In the genomic region with DNA sequence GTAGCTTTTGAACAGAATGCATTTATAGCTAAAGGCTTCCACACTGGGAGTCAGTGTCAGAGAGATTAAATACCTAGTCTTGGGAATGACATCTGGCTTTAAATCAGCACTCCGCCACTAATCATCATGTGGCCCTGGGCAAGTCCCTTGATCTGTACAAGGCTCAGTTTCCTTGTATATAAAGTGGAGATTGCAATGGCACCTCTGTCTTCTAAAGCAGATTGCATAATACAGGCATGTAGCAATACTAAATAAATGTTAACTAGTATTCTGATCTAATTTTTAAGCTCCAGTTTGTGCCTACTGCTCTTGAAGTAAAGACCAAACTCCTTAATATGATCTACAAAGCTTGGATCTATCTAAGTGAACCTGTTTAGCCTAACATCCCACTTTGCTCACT, we compare ENCODE assay signal across 21 cellular contexts.
DNase-seq lines count a peak whose midpoint lies in the region; ATAC-seq, FAIRE-seq and TF ChIP-seq lines count a peak whose summit lies in the region.
"Had no signal": no experiment of that assay in that cellular context is flagged by ENCODE, and none has a peak within 500 bp of the region (broad histone marks: within the 10 kb centered on the region; RNA-seq: fewer than 3 reads in every experiment).

No MANE protein-coding gene starts in this region.

- no peak overlapping the region for H2AFZ ChIP-seq in HepG2 (ENCODE audit: low read length)

- no TSS peak for BruUV-seq in Calu3 (replicated peaks; lab: Mats Ljungman, UMichigan)
- no TSS peak for BruUV-seq in HepG2 (replicated peaks; lab: Mats Ljungman, UMichigan)

- H3K27me3 ChIP-seq in HepG2 (ENCODE audit: control insufficient read depth in 1 of 2, insufficient read depth in 2 of 2, low read length in 2 of 2): no peaks in the 10 kb centered on the region
- no peaks in the 10 kb centered on the region for H3K27me3 ChIP-seq in effector memory CD4-positive, alpha-beta T cell (replicated peaks; ENCODE audit: control insufficient read depth, insufficient read depth, low read length, poor library complexity, severe bottlenecking)
- H3K27me3 ChIP-seq: body of pancreas, colonic mucosa, MG63, SJSA1, suprapubic skin had no signal

- CTCF ChIA-PET in Calu3 (lab: Charles Lee) (no interaction called here), HepG2 (lab: Yijun Ruan, JAX; ENCODE audit: low intra/inter-chr PET ratio, low total read pairs) (no interaction called here)

- TF ChIP-seq CTCF in Calu3 (IDR thresholded peaks at IDR 0.05; ENCODE audit: unreplicated experiment) (no peak), HepG2 (CRISPR knock-in tag; IDR thresholded peaks at IDR 0.05) (no peak)

- no peaks in the 10 kb centered on the region for H4K20me1 ChIP-seq in HepG2 (ENCODE audit: insufficient read depth, low read length)

- H3K4me1 Mint-ChIP-seq in Calu3 (ENCODE audit: low read depth, unreplicated experiment): peaks cover 51% of the 10 kb centered on the region
- H3K4me1 Mint-ChIP-seq: CD4-positive, CD25-positive, alpha-beta regulatory T cell had no signal

- no peak overlapping the region for H3K4me3 ChIP-seq in HepG2 (replicated peaks in 1 of 3; ENCODE audit: insufficient read depth in 1 of 3, low read depth in 2 of 3, low read length in 3 of 3)
- H3K4me3 ChIP-seq in effector memory CD4-positive, alpha-beta T cell (ENCODE audit: insufficient read depth, low read depth, low read length, poor library complexity, severe bottlenecking): no peak overlapping the region
- H3K4me3 ChIP-seq: body of pancreas, colonic mucosa, HAP-1, MG63, SJSA1, suprapubic skin had no signal

- POLR2A ChIA-PET in HepG2 (lab: Yijun Ruan, JAX): interaction anchor here (0.9 to 1.4 kb wide), 4 partner anchors 9 to 239 kb away, joined by 3 to 5 read pairs (median 4); no protein-coding TSS in a partner anchor

- no peak for TF ChIP-seq EP300 in HepG2 (IDR thresholded peaks at IDR 0.05; ENCODE audit: low read depth in 2 of 2, low read length in 2 of 2)
- no peak for TF ChIP-seq EP300 in HepG2 (CRISPR knock-in tag; IDR thresholded peaks at IDR 0.05; ENCODE audit: borderline replicate concordance)

- in situ Hi-C loops in HepG2 (cut with HindIII; ENCODE audit: extremely low pct_ligation_motif_present, low pct_unique_long_range_greater_than_20kb): no loop called here

- H3K27ac Mint-ChIP-seq in Calu3 (ENCODE audit: unreplicated experiment): peak overlapping the region; percentile 94
- H3K27ac Mint-ChIP-seq: activated naive CD4-positive, alpha-beta T cell treated with anti-CD3 and anti-CD28 coated beads, Interleukin-2, amount 50 U/mL, for 72 hours; CD4-positive, CD25-positive, alpha-beta regulatory T cell had no signal

- DNase-seq in Calu3 (no peak), NCI-H82 (lab: John Stamatoyannopoulos, UW) (peak; percentile 57), dedifferentiated amniotic fluid mesenchymal stem cell (ENCODE audit: extremely low spot score) (peak; percentile 16), HepG2 (ENCODE audit: low spot score) (peak; percentile 13), NCI-H526 treated with DMSO at 0.1 percent for 48 hours (lab: John Stamatoyannopoulos, UW) (no peak), posterior vena cava (ENCODE audit: low spot score) (no peak), NCI-H146 treated with DMSO at 0.1 percent for 48 hours (lab: John Stamatoyannopoulos, UW; ENCODE audit: unreplicated experiment) (no peak)
- DNase-seq in effector memory CD4-positive, alpha-beta T cell: no peak
- DNase-seq: activated CD4-positive, CD25-positive, alpha-beta regulatory T cell treated with anti-CD3 and anti-CD28 coated beads, Interleukin-2, amount 50 U/mL, for 72 hours; body of pancreas; colonic mucosa; MG63; NCI-H2029 treated with DMSO at 0.1 percent for 48 hours; retina; stimulated activated CD4-positive, alpha-beta T cell treated with anti-CD3 and anti-CD28 coated beads, Interleukin-15, amount 100 ng/mL, for 24 hours; T-helper 9 cell had no signal

- no peak for TF ChIP-seq RAD21 in HepG2 (CRISPR knock-in tag; IDR thresholded peaks at IDR 0.05)

- FAIRE-seq in HepG2 (lab: Jason Lieb, UNC): peak; percentile 30

- no peaks in the 10 kb centered on the region for H3K79me2 ChIP-seq in HepG2 (ENCODE audit: insufficient read depth, low read length)

- no peak for ATAC-seq in HepG2
- ATAC-seq: body of pancreas had no signal

- no peaks in the 10 kb centered on the region for H3K9me3 Mint-ChIP-seq in Calu3 (ENCODE audit: low read depth, unreplicated experiment)

- H3K4me3 Mint-ChIP-seq in Calu3 (ENCODE audit: low read depth, unreplicated experiment): peak overlapping the region; percentile 24
- H3K4me3 Mint-ChIP-seq: CD4-positive, CD25-positive, alpha-beta regulatory T cell had no signal

- no peaks in the 10 kb centered on the region for H3K36me3 ChIP-seq in HepG2 (replicated peaks in 1 of 2; ENCODE audit: control insufficient read depth in 1 of 2, insufficient read depth in 2 of 2, low read length in 2 of 2)
- no peaks in the 10 kb centered on the region for H3K36me3 ChIP-seq in effector memory CD4-positive, alpha-beta T cell (ENCODE audit: control insufficient read depth, insufficient read depth, low read length)
- H3K36me3 ChIP-seq: colonic mucosa, HAP-1, MG63, SJSA1, suprapubic skin had no signal

- 75% methylated on average over 1 of the region's 1 CpG for WGBS in HepG2 (ENCODE audit: low lambda C conversion rate)

- peak overlapping the region; percentile 85 for H3K27ac ChIP-seq in HepG2 (ENCODE audit: extremely low read length, insufficient read depth, low read length)
- H3K27ac ChIP-seq in effector memory CD4-positive, alpha-beta T cell (ENCODE audit: insufficient read depth, low read length, poor library complexity, severe bottlenecking): no peak overlapping the region
- H3K27ac ChIP-seq: body of pancreas, colonic mucosa, suprapubic skin had no signal

- H3K27me3 Mint-ChIP-seq in Calu3 (ENCODE audit: unreplicated experiment): no peaks in the 10 kb centered on the region
- H3K27me3 Mint-ChIP-seq: CD4-positive, CD25-positive, alpha-beta regulatory T cell had no signal

- H3K4me1 ChIP-seq in HepG2 (ENCODE audit: insufficient read depth, low read length): peaks cover 39% of the 10 kb centered on the region
- H3K4me1 ChIP-seq in effector memory CD4-positive, alpha-beta T cell (ENCODE audit: control insufficient read depth, insufficient read depth, low read length, poor library complexity, severe bottlenecking): no peaks in the 10 kb centered on the region
- H3K4me1 ChIP-seq: body of pancreas, colonic mucosa, HAP-1, suprapubic skin had no signal

- H3K36me3 Mint-ChIP-seq in Calu3 (ENCODE audit: insufficient read depth, unreplicated experiment): no peaks in the 10 kb centered on the region
- H3K36me3 Mint-ChIP-seq: activated naive CD4-positive, alpha-beta T cell treated with anti-CD3 and anti-CD28 coated beads, Interleukin-2, amount 50 U/mL, for 72 hours; CD4-positive, CD25-positive, alpha-beta regulatory T cell had no signal

- no peak overlapping the region for H3K9ac ChIP-seq in HepG2 (ENCODE audit: insufficient read depth, low read depth, low read length)

- TF ChIP-seq POLR2A in HepG2 (IDR thresholded peaks at IDR 0.05; ENCODE audit: insufficient read depth in 1 of 2, low read depth in 2 of 2, low read length in 2 of 2): no peak

- peak overlapping the region; percentile 65; the same call in 1 of the 2 replicates for H3K4me2 ChIP-seq in HepG2 (ENCODE audit: low read depth, low read length)

- no peaks in the 10 kb centered on the region for H3K9me3 ChIP-seq in HepG2 (ENCODE audit: low read length)
- H3K9me3 ChIP-seq in effector memory CD4-positive, alpha-beta T cell (ENCODE audit: control insufficient read depth, low read length): no peaks in the 10 kb centered on the region
- H3K9me3 ChIP-seq: body of pancreas, colonic mucosa, HAP-1, MG63, SJSA1, suprapubic skin had no signal

- intact Hi-C loops in Calu3 (cut with micrococcal nuclease; ENCODE audit: unreplicated experiment): loop anchor here (2.0 to 5.0 kb wide), 4 partner anchors 45 to 249 kb away; a partner anchor contains a TSS
- intact Hi-C loops in HepG2 (cut with micrococcal nuclease; ENCODE audit: unreplicated experiment): loop anchor here (1.0 to 10.0 kb wide), 2 partner anchors 84 to 175 kb away; no protein-coding TSS in a partner anchor
- intact Hi-C loops in posterior vena cava (cut with DNase I): no loop called here

TF ChIP-seq in HepG2, 621 proteins besides CTCF, POLR2A, EP300 and RAD21 (continues in another document):
- peak; percentile 77 for TF ChIP-seq CEBPG (CRISPR knock-in tag; IDR thresholded peaks at IDR 0.05)
- TF ChIP-seq NR2C2 (CRISPR knock-in tag; IDR thresholded peaks at IDR 0.05; ENCODE audit: borderline replicate concordance): no peak
- TF ChIP-seq ZNF329 (CRISPR knock-in tag; IDR thresholded peaks at IDR 0.05; ENCODE audit: low read depth): no peak
- TF ChIP-seq CEBPB (IDR thresholded peaks at IDR 0.05; ENCODE audit: borderline replicate concordance, low read depth, low read length): peak; percentile 83
- no peak for TF ChIP-seq ELF4 (CRISPR knock-in tag; IDR thresholded peaks at IDR 0.05; ENCODE audit: borderline replicate concordance)
- TF ChIP-seq ZNF260 (CRISPR knock-in tag; IDR thresholded peaks at IDR 0.05; ENCODE audit: borderline replicate concordance, low read depth): no peak
- TF ChIP-seq ZNF644 (CRISPR knock-in tag; IDR thresholded peaks at IDR 0.05; ENCODE audit: low read depth): 0 out of 2 replicates have a peak, but pooled peaks have one; percentile 32

Comparison
In these comparisons a context has a peak if more than half of its experiments do, and no peak if none do; other contexts are left out.
1. DNase-seq: peak in NCI-H82 (single experiment), dedifferentiated amniotic fluid mesenchymal stem cell (single experiment) and HepG2 (single experiment); none in Calu3 (single experiment), NCI-H526 treated with DMSO at 0.1 percent for 48 hours (single experiment), effector memory CD4-positive, alpha-beta T cell (0 of 3), posterior vena cava (single experiment) and NCI-H146 treated with DMSO at 0.1 percent for 48 hours (single experiment).
2. intact Hi-C loops: an anchor here in Calu3 (2.0 to 5.0 kb wide) and HepG2 (1.0 to 10.0 kb wide); none called in posterior vena cava.